ENCODE assay signal across 1 cellular context in the genomic region with DNA sequence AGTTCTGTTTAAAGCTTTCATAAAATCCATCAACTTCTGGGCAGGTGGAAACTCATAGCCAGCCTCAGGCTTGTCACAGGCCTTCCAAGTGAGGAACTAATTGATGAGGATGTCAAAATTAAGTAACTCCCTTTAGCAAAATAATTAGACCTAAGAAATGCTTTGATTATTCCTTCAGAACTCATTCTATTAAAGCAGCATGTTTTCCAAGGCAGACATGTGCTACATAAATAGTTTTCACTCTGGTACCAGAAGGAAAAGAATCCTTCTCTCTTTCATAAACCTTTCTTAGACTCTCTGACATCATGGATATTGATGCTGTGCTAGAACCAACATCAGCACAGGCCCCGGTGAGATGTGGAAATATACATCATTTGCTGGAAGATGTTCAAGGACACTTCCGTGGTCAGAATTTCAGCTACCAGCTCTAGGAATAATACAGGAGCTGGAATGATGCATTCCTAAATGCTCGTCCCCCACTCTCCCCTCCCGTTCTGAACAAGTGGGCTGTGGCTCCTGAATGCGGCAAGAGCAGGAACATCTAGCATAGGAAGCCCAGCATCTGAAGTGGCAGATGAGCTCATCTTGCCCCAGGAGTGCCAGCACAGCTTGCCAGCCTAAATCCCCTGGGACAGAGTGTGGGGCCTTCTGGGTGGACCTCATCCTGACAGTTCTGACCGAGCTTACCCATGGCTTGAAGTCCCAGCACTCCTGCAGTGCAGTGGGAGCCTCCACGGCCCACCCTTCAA.
TF ChIP-seq lines count a peak whose summit lies in the region.

No MANE protein-coding gene starts in this region.

TF ChIP-seq in A549, 52 proteins besides CTCF, POLR2A, EP300 and RAD21 (continued from another document):
- TF ChIP-seq, protein P1, sequence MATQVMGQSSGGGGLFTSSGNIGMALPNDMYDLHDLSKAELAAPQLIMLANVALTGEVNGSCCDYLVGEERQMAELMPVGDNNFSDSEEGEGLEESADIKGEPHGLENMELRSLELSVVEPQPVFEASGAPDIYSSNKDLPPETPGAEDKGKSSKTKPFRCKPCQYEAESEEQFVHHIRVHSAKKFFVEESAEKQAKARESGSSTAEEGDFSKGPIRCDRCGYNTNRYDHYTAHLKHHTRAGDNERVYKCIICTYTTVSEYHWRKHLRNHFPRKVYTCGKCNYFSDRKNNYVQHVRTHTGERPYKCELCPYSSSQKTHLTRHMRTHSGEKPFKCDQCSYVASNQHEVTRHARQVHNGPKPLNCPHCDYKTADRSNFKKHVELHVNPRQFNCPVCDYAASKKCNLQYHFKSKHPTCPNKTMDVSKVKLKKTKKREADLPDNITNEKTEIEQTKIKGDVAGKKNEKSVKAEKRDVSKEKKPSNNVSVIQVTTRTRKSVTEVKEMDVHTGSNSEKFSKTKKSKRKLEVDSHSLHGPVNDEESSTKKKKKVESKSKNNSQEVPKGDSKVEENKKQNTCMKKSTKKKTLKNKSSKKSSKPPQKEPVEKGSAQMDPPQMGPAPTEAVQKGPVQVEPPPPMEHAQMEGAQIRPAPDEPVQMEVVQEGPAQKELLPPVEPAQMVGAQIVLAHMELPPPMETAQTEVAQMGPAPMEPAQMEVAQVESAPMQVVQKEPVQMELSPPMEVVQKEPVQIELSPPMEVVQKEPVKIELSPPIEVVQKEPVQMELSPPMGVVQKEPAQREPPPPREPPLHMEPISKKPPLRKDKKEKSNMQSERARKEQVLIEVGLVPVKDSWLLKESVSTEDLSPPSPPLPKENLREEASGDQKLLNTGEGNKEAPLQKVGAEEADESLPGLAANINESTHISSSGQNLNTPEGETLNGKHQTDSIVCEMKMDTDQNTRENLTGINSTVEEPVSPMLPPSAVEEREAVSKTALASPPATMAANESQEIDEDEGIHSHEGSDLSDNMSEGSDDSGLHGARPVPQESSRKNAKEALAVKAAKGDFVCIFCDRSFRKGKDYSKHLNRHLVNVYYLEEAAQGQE (IDR thresholded peaks at IDR 0.05), result no peak
- TF ChIP-seq FOSB (CRISPR knock-in tag; IDR thresholded peaks at IDR 0.05) (peak; percentile 12; the same call in 1 of the 2 replicates), FOSL2 (IDR thresholded peaks at IDR 0.05) (no peak), FOSL2 (CRISPR knock-in tag; IDR thresholded peaks at IDR 0.05) (peak; percentile 38; the same call in 1 of the 2 replicates), MAX (IDR thresholded peaks at IDR 0.05) (0 out of 2 replicates have a peak, but pooled peaks have one; percentile 14), ZC3H11A (IDR thresholded peaks at IDR 0.05) (no peak), HOXB13 (CRISPR knock-in tag; IDR thresholded peaks at IDR 0.05; ENCODE audit: low read depth) (no peak), CBX8 (IDR thresholded peaks at IDR 0.05) (no peak), CEBPB (IDR thresholded peaks at IDR 0.05) (peak; percentile 21 to 63; a peak in 3 of 4 replicates), TFCP2L1 (CRISPR knock-in tag; IDR thresholded peaks at IDR 0.05) (0 out of 2 replicates have a peak, but pooled peaks have one; percentile 19), RNF2 (IDR thresholded peaks at IDR 0.05; ENCODE audit: borderline replicate concordance, low read depth) (no peak), HOXA7 (CRISPR knock-in tag; IDR thresholded peaks at IDR 0.05) (peak; percentile 60)
